2 cellular contexts compared by ENCODE assay signal in the genomic region with DNA sequence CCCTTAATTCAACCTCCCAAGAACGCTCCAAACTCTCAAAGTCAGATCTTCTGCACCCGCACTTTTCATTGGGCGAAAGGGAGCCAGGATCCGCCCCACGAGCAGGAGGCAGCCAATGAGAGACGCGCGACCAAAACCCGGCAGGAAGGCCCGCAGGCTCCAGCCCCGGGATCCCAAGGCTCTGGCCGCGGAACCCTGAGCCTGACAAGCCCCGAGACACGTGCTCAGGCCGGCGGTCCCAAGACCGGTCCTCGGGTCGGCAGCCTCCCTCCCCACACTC.
TF ChIP-seq lines count a peak whose summit lies in the region.

No MANE protein-coding gene starts in this region.

TF ChIP-seq in HCT116, 20 proteins besides CTCF, POLR2A, EP300 and RAD21:
- TF ChIP-seq SP1 (IDR thresholded peaks at IDR 0.05; ENCODE audit: low read depth) (peak; percentile 63), JUND (IDR thresholded peaks at IDR 0.05) (no peak), POLR2AphosphoS5 (IDR thresholded peaks at IDR 0.05; ENCODE audit: low read depth, low read length) (peak; percentile 82)

TF ChIP-seq in SK-N-SH, 30 proteins besides CTCF, POLR2A, EP300 and RAD21:
- TF ChIP-seq, protein P1, sequence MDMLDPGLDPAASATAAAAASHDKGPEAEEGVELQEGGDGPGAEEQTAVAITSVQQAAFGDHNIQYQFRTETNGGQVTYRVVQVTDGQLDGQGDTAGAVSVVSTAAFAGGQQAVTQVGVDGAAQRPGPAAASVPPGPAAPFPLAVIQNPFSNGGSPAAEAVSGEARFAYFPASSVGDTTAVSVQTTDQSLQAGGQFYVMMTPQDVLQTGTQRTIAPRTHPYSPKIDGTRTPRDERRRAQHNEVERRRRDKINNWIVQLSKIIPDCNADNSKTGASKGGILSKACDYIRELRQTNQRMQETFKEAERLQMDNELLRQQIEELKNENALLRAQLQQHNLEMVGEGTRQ (IDR thresholded peaks at IDR 0.05; ENCODE audit: borderline replicate concordance, low read depth, low read length): peak; percentile 54; the same call in 1 of the 2 replicates
- TF ChIP-seq GABPA (IDR thresholded peaks at IDR 0.05; ENCODE audit: low read depth) (peak; percentile 48; the same call in 1 of the 2 replicates), MXI1 (IDR thresholded peaks at IDR 0.05; ENCODE audit: low read depth, low read length) (peak; percentile 68), POLR2AphosphoS5 (IDR thresholded peaks at IDR 0.05; ENCODE audit: low read depth, low read length) (peak; percentile 57), ELF1 (IDR thresholded peaks at IDR 0.05) (no peak), YY1 (IDR thresholded peaks at IDR 0.05; ENCODE audit: low read depth) (no peak)
- TF ChIP-seq, protein P2, sequence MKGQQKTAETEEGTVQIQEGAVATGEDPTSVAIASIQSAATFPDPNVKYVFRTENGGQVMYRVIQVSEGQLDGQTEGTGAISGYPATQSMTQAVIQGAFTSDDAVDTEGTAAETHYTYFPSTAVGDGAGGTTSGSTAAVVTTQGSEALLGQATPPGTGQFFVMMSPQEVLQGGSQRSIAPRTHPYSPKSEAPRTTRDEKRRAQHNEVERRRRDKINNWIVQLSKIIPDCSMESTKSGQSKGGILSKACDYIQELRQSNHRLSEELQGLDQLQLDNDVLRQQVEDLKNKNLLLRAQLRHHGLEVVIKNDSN (IDR thresholded peaks at IDR 0.05; ENCODE audit: borderline replicate concordance, low read depth): no peak
- TF ChIP-seq, protein P3, sequence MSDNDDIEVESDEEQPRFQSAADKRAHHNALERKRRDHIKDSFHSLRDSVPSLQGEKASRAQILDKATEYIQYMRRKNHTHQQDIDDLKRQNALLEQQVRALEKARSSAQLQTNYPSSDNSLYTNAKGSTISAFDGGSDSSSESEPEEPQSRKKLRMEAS (IDR thresholded peaks at IDR 0.05; ENCODE audit: low read depth): peak; percentile 87
- TF ChIP-seq, protein P4, sequence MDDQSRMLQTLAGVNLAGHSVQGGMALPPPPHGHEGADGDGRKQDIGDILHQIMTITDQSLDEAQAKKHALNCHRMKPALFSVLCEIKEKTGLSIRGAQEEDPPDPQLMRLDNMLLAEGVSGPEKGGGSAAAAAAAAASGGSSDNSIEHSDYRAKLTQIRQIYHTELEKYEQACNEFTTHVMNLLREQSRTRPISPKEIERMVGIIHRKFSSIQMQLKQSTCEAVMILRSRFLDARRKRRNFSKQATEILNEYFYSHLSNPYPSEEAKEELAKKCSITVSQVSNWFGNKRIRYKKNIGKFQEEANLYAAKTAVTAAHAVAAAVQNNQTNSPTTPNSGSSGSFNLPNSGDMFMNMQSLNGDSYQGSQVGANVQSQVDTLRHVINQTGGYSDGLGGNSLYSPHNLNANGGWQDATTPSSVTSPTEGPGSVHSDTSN (IDR thresholded peaks at IDR 0.05): no peak
- TF ChIP-seq, protein P5, sequence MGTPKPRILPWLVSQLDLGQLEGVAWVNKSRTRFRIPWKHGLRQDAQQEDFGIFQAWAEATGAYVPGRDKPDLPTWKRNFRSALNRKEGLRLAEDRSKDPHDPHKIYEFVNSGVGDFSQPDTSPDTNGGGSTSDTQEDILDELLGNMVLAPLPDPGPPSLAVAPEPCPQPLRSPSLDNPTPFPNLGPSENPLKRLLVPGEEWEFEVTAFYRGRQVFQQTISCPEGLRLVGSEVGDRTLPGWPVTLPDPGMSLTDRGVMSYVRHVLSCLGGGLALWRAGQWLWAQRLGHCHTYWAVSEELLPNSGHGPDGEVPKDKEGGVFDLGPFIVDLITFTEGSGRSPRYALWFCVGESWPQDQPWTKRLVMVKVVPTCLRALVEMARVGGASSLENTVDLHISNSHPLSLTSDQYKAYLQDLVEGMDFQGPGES (IDR thresholded peaks at IDR 0.05; ENCODE audit: low read depth, low read length): 0 out of 2 replicates have a peak, but pooled peaks have one; percentile 40
